Comparison of ENCODE assay signal across 9 cellular contexts in the genomic region with DNA sequence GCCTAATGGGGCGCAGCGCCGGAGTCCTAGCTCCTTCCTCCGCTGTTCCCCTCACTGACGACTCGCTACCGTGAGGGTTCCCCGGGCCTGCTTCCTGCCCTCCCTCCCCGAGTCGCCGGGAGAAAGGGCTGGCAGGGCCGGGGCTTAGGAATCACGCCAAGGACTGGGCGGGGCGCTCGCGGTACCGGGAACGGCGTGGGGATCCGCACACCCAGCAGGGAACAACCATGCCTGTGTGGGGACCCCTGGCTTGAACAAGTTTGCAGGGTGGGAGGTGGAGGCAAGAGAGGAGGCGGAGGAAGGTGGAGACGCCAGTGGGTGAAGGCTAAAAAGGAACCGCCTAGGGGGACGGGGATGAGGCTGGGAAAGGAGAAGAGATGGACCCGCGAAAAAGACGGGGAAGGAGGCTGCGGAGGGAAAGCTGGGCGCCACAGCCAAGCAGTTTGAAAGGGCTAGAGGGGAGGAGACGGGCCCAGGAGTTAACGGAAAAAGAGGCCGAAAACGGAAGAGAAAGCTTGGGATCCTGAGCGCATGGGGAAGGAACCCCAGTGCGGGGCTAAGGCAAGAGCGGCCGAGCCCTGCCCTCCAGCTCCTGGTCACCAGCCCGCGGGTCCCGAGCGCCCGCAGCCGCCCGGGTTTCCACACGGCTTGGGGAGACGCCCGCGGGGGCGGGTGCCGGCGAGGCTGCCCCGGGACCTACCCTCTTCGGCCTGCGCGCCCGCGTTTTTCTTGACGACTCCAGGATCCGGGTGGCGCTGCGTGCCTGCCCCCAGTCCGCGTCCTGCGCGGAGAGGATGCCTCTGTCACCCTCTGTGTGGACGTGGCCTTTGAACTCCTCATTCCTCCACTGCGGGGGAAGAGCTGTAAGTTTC.
A peak's percentile ranks its signal among the peaks of the same experiment; 100 is the strongest.
DNase-seq lines count a peak whose midpoint lies in the region; ATAC-seq and TF ChIP-seq lines count a peak whose summit lies in the region.
"Had no signal": no experiment of that assay in that cellular context is flagged by ENCODE, and none has a peak within 500 bp of the region (broad histone marks: within the 10 kb centered on the region; RNA-seq: fewer than 3 reads in every experiment).

No MANE protein-coding gene starts in this region.

- H3K4me3 ChIP-seq in HFF-Myc (replicated peaks; ENCODE audit: low read depth, low read length) (peak overlapping the region; percentile 89), choroid plexus epithelial cell (ENCODE audit: low read depth, low read length) (peak overlapping the region; percentile 75)

- TF ChIP-seq CTCF in HFF-Myc (IDR thresholded peaks at IDR 0.05; ENCODE audit: low read depth, low read length, missing control alignments): no peak
- no peak for TF ChIP-seq CTCF in choroid plexus epithelial cell (conservative IDR thresholded peaks at IDR 0.05; ENCODE audit: low read depth, low read length)

- no peak for DNase-seq in HFF-Myc (ENCODE audit: extremely low read depth, low read depth)
- DNase-seq in choroid plexus epithelial cell (ENCODE audit: low read depth): peak; percentile 67
- DNase-seq in kidney tubule cell (ENCODE audit: low spot score): peak; percentile 13
- DNase-seq in stromal cell of bone marrow (ENCODE audit: low read depth): peak; percentile 51
- no peak for DNase-seq in AML-193 (lab: John Stamatoyannopoulos, UW)
- DNase-seq in NCI-H187 treated with DMSO at 0.1 percent for 48 hours (lab: John Stamatoyannopoulos, UW): no peak
- DNase-seq in NCI-H2171 (lab: John Stamatoyannopoulos, UW): no peak
- DNase-seq: activated gamma-delta T cell treated with Interleukin-2 at 50 U/mL for 16 hours had no signal

- no peak for ATAC-seq in HG02870 (IDR thresholded peaks at IDR 0.05; ENCODE audit: unreplicated experiment)

Comparison
In these comparisons a context has a peak if more than half of its experiments do, and no peak if none do; other contexts are left out.
1. DNase-seq: peak in choroid plexus epithelial cell (single experiment), kidney tubule cell (single experiment) and stromal cell of bone marrow (single experiment); none in HFF-Myc (single experiment), AML-193 (0 of 2), NCI-H187 treated with DMSO at 0.1 percent for 48 hours (single experiment) and NCI-H2171 (single experiment).